In genomic region chrX:1502853-1503252, GRCh38 we compare ENCODE assay signal across 21 cellular contexts. TPM values are rescaled to one million over a fixed set of nuclear protein-coding genes. Genes with fewer than 3 reads are reported as not detected.
DNase-seq lines count a peak whose midpoint lies in the region.
"Had no signal": no experiment of that assay in that cellular context is flagged by ENCODE, and none has a peak within 500 bp of the region (broad histone marks: within the 10 kb centered on the region; RNA-seq: fewer than 3 reads in every experiment).

No MANE protein-coding gene starts in this region.

- no peaks in the 10 kb centered on the region for H3K9me3 Mint-ChIP-seq in T-helper 1 cell treated with Interleukin-12 subunit alpha and Interleukin-12 subunit beta and Interleukin-4 antibody, amounts not matched to agents 30 μg/mL and 1 μg/mL, for 36 hours
- H3K9me3 Mint-ChIP-seq in CD4-positive, alpha-beta memory T cell, result peaks cover 0 to 2% (median 0%) of the 10 kb centered on the region in 8 donors
- H3K9me3 Mint-ChIP-seq in activated CD4-positive, alpha-beta memory T cell treated with anti-CD3 and anti-CD28 coated beads for 36 hours, result no peaks in the 10 kb centered on the region
- H3K9me3 Mint-ChIP-seq in immature natural killer cell, result no peaks in the 10 kb centered on the region

- peak overlapping the region; percentile 1 for H3K27ac ChIP-seq in CD4-positive, alpha-beta memory T cell (ENCODE audit: low read depth, low read length)
- H3K27ac ChIP-seq: 22Rv1, cardiac muscle cell, VCaP had no signal

- peaks cover 21% of the 10 kb centered on the region for H3K36me3 ChIP-seq in CD4-positive, alpha-beta memory T cell (ENCODE audit: insufficient read depth, low read length)
- H3K36me3 ChIP-seq: adrenal gland, cardiac muscle cell, upper lobe of left lung had no signal

- peaks cover 45% of the 10 kb centered on the region for H3K4me1 ChIP-seq in CD4-positive, alpha-beta memory T cell (ENCODE audit: insufficient read depth, low read length)

- peaks cover 28% of the 10 kb centered on the region for H3K36me3 Mint-ChIP-seq in T-helper 1 cell treated with Interleukin-12 subunit alpha and Interleukin-12 subunit beta and Interleukin-4 antibody, amounts not matched to agents 30 μg/mL and 1 μg/mL, for 36 hours (ENCODE audit: low read depth)
- H3K36me3 Mint-ChIP-seq in CD4-positive, alpha-beta memory T cell, result peaks cover 19 to 39% of the 10 kb centered on the region in 2 donors
- H3K36me3 Mint-ChIP-seq in activated CD4-positive, alpha-beta memory T cell treated with anti-CD3 and anti-CD28 coated beads for 36 hours, result peaks cover 24% of the 10 kb centered on the region
- H3K36me3 Mint-ChIP-seq in immature natural killer cell, result peaks cover 0 to 30% (median 20%) of the 10 kb centered on the region in 3 donors

- intact Hi-C loops in CD4-positive, alpha-beta memory T cell (cut with micrococcal nuclease), result no loop called here
- intact Hi-C loops in activated CD4-positive, alpha-beta memory T cell treated with anti-CD3 and anti-CD28 coated beads for 36 hours (cut with micrococcal nuclease), result no loop called here

- peaks cover 22% of the 10 kb centered on the region for H3K4me1 Mint-ChIP-seq in T-helper 1 cell treated with Interleukin-12 subunit alpha and Interleukin-12 subunit beta and Interleukin-4 antibody, amounts not matched to agents 30 μg/mL and 1 μg/mL, for 36 hours (ENCODE audit: low read depth)
- peaks cover 26 to 48% (median 33%) of the 10 kb centered on the region in 4 donors for H3K4me1 Mint-ChIP-seq in CD4-positive, alpha-beta memory T cell
- peaks cover 31% of the 10 kb centered on the region for H3K4me1 Mint-ChIP-seq in activated CD4-positive, alpha-beta memory T cell treated with anti-CD3 and anti-CD28 coated beads for 36 hours (ENCODE audit: low read depth)
- H3K4me1 Mint-ChIP-seq in immature natural killer cell, result peaks cover 35 to 40% of the 10 kb centered on the region in 2 donors

- POLR2A ChIA-PET in CD4-positive, alpha-beta memory T cell (lab: Charles Lee; ENCODE audit: partially characterized antibody), result no interaction called here
- POLR2A ChIA-PET in activated CD4-positive, alpha-beta memory T cell treated with anti-CD3 and anti-CD28 coated beads for 36 hours (lab: Charles Lee), result no interaction called here

- no peak for DNase-seq in T-helper 1 cell
- DNase-seq in CD4-positive, alpha-beta memory T cell, result no peak
- no peak for DNase-seq in activated CD4-positive, alpha-beta memory T cell treated with anti-CD3 and anti-CD28 coated beads for 36 hours
- no peak for DNase-seq in immature natural killer cell
- DNase-seq in inferior parietal cortex (ENCODE audit: extremely low spot score), result no peak
- DNase-seq in hippocampal formation (lab: John Stamatoyannopoulos, UW), result no peak
- no peak for DNase-seq in epidermal melanocyte (ENCODE audit: insufficient read length, low spot score)
- DNase-seq: adrenal gland; effector CD4-positive, alpha-beta T cell; HCEC 1CT; Kasumi-1; mesenchymal stem cell; NCI-H1417; stimulated activated naive CD4-positive, alpha-beta T cell treated with Interleukin-2 at 50 U/mL for 16 hours; upper lobe of left lung had no signal

- no peaks in the 10 kb centered on the region for H3K27me3 Mint-ChIP-seq in T-helper 1 cell treated with Interleukin-12 subunit alpha and Interleukin-12 subunit beta and Interleukin-4 antibody, amounts not matched to agents 30 μg/mL and 1 μg/mL, for 36 hours (ENCODE audit: low read depth)
- no peaks in the 10 kb centered on the region for H3K27me3 Mint-ChIP-seq in CD4-positive, alpha-beta memory T cell
- no peaks in the 10 kb centered on the region for H3K27me3 Mint-ChIP-seq in activated CD4-positive, alpha-beta memory T cell treated with anti-CD3 and anti-CD28 coated beads for 36 hours
- H3K27me3 Mint-ChIP-seq in immature natural killer cell (ENCODE audit: low read depth in 3 of 3), result peaks cover 15 to 19% (median 15%) of the 10 kb centered on the region in 3 donors

- H3K27ac Mint-ChIP-seq in T-helper 1 cell treated with Interleukin-12 subunit alpha and Interleukin-12 subunit beta and Interleukin-4 antibody, amounts not matched to agents 30 μg/mL and 1 μg/mL, for 36 hours, result peak overlapping the region; percentile 41
- peak overlapping the region in 5 of 7 donors; percentile 29 to 84 (median 65) for H3K27ac Mint-ChIP-seq in CD4-positive, alpha-beta memory T cell
- peak overlapping the region; percentile 76 for H3K27ac Mint-ChIP-seq in activated CD4-positive, alpha-beta memory T cell treated with anti-CD3 and anti-CD28 coated beads for 36 hours
- peak overlapping the region; percentile 55 to 96 (median 81) for H3K27ac Mint-ChIP-seq in immature natural killer cell

- no peaks in the 10 kb centered on the region for H3K9me3 ChIP-seq in CD4-positive, alpha-beta memory T cell (ENCODE audit: control insufficient read depth in 1 of 2, low read length in 2 of 2)
- H3K9me3 ChIP-seq: adrenal gland, upper lobe of left lung had no signal

- H3K4me3 ChIP-seq in CD4-positive, alpha-beta memory T cell (ENCODE audit: low read length in 2 of 2), result no peak overlapping the region
- H3K4me3 ChIP-seq: adrenal gland, cardiac muscle cell, upper lobe of left lung had no signal

- no peak overlapping the region for H3K4me3 Mint-ChIP-seq in T-helper 1 cell treated with Interleukin-12 subunit alpha and Interleukin-12 subunit beta and Interleukin-4 antibody, amounts not matched to agents 30 μg/mL and 1 μg/mL, for 36 hours
- peak overlapping the region in 1 of 8 donors; percentile 47 for H3K4me3 Mint-ChIP-seq in CD4-positive, alpha-beta memory T cell
- H3K4me3 Mint-ChIP-seq in activated CD4-positive, alpha-beta memory T cell treated with anti-CD3 and anti-CD28 coated beads for 36 hours, result no peak overlapping the region
- peak overlapping the region in 2 of 5 donors; percentile 14 to 63 for H3K4me3 Mint-ChIP-seq in immature natural killer cell

- CTCF ChIA-PET in CD4-positive, alpha-beta memory T cell (lab: Charles Lee; ENCODE audit: partially characterized antibody), result no interaction called here
- CTCF ChIA-PET in activated CD4-positive, alpha-beta memory T cell treated with anti-CD3 and anti-CD28 coated beads for 36 hours (lab: Charles Lee), result no interaction called here

- H3K27me3 ChIP-seq in CD4-positive, alpha-beta memory T cell (ENCODE audit: insufficient read depth, low read length), result no peaks in the 10 kb centered on the region
- H3K27me3 ChIP-seq: adrenal gland, cardiac muscle cell, upper lobe of left lung had no signal

RNA-seq across cellular contexts. Expression of gene P2RY8, which starts 34.1 kb away (rescaled TPM):
- total RNA-seq in CD4-positive, alpha-beta memory T cell, result 100 to 1,000 TPM; 195 TPM
- polyA plus RNA-seq in CD4-positive, alpha-beta memory T cell, result 100 to 1,000 TPM; 194 to 261 TPM
- total RNA-seq in activated CD4-positive, alpha-beta memory T cell treated with anti-CD3 and anti-CD28 coated beads for 36 hours, result 10 to 100 TPM; 30.2 to 32.7 TPM
- 100 to 1,000 TPM in 2 of 3 donors, 10 to 100 TPM in 1; 96.8 to 232 (median 119) TPM for polyA plus RNA-seq in immature natural killer cell
- total RNA-seq: cardiac muscle cell, kidney epithelial cell had no signal
- polyA plus RNA-seq: cardiac muscle cell, neural cell had no signal

RNA-seq across cellular contexts. Expression of gene ASMTL, which starts 50.1 kb away (rescaled TPM):
- 10 to 100 TPM; 35.9 to 37.9 TPM for total RNA-seq in CD4-positive, alpha-beta memory T cell
- polyA plus RNA-seq in CD4-positive, alpha-beta memory T cell, result 10 to 100 TPM; 35.0 to 50.4 TPM
- 10 to 100 TPM; 65.2 to 67.4 TPM for total RNA-seq in activated CD4-positive, alpha-beta memory T cell treated with anti-CD3 and anti-CD28 coated beads for 36 hours
- 10 to 100 TPM; 58.1 to 68.6 (median 67.1) TPM for polyA plus RNA-seq in immature natural killer cell

Comparison
In these comparisons a context has a peak if more than half of its experiments do, and no peak if none do; other contexts are left out.
1. RNA of gene P2RY8, which starts 34.1 kb away (total RNA-seq): 195 TPM in CD4-positive, alpha-beta memory T cell; 30.2 to 32.7 TPM in activated CD4-positive, alpha-beta memory T cell treated with anti-CD3 and anti-CD28 coated beads for 36 hours; every median in the first group is over 4 times any median in the second.
2. Peak in every context shown above with its lines, with median percentiles within 50 percentile points of each other: H3K27ac Mint-ChIP-seq.